ENCODE assay signal across 24 cellular contexts in genomic region chr2:105563000-105563719, GRCh38.
DNase-seq lines count a peak whose midpoint lies in the region; ATAC-seq, FAIRE-seq and TF ChIP-seq lines count a peak whose summit lies in the region.
"Had no signal": no experiment of that assay in that cellular context is flagged by ENCODE, and none has a peak within 500 bp of the region (broad histone marks: within the 10 kb centered on the region; RNA-seq: fewer than 3 reads in every experiment).

No MANE protein-coding gene starts in this region.

- H3K4me2 ChIP-seq in HepG2 (ENCODE audit: low read depth, low read length) (no peak overlapping the region), K562 (ENCODE audit: insufficient read depth, low read length) (no peak overlapping the region), osteoblast (ENCODE audit: insufficient read depth, low read length) (no peak overlapping the region)
- H3K4me2 ChIP-seq: A549 had no signal

- no peak overlapping the region for H3K9ac ChIP-seq in HepG2 (ENCODE audit: insufficient read depth, low read depth, low read length)
- H3K9ac ChIP-seq in K562 (ENCODE audit: insufficient read depth in 1 of 2, low read depth in 2 of 2, low read length in 2 of 2) = peak overlapping the region in 1 of 2 experiments; percentile 48; a peak in 1 of 4 replicates
- H3K9ac ChIP-seq: GM23248 had no signal

- CTCF ChIA-PET in HepG2 (lab: Yijun Ruan, JAX; ENCODE audit: low intra/inter-chr PET ratio, low total read pairs) = no interaction called here
- CTCF ChIA-PET in K562 (lab: Yijun Ruan, JAX; ENCODE audit: low intra/inter-chr PET ratio) = no interaction called here

- H3K9me3 ChIP-seq in HepG2 (ENCODE audit: low read length) (no peaks in the 10 kb centered on the region), right lobe of liver (no peaks in the 10 kb centered on the region), K562 (replicated peaks; ENCODE audit: control insufficient read depth, insufficient read depth, low read depth, low read length) (no peaks in the 10 kb centered on the region), osteoblast (ENCODE audit: low read depth, low read length) (no peaks in the 10 kb centered on the region), BE2C (no peaks in the 10 kb centered on the region)
- H3K9me3 ChIP-seq: A549, HAP-1 had no signal

- H3K4me3 ChIP-seq in HepG2 (replicated peaks in 1 of 3; ENCODE audit: insufficient read depth in 1 of 3, low read depth in 2 of 3, low read length in 3 of 3) = no peak overlapping the region
- H3K4me3 ChIP-seq in right lobe of liver = no peak overlapping the region
- no peak overlapping the region for H3K4me3 ChIP-seq in K562
- H3K4me3 ChIP-seq in osteoblast (ENCODE audit: insufficient read depth, low read length) = no peak overlapping the region
- no peak overlapping the region for H3K4me3 ChIP-seq in BE2C (ENCODE audit: low read depth, low read length)
- H3K4me3 ChIP-seq: A549, GM23248, HAP-1 had no signal

- H3K27me3 ChIP-seq in HepG2 (ENCODE audit: control insufficient read depth in 1 of 2, insufficient read depth in 2 of 2, low read length in 2 of 2) (peaks cover 2 to 29% of the 10 kb centered on the region in 2 experiments; a peak in 4 of 5 replicates), right lobe of liver (no peaks in the 10 kb centered on the region), K562 (ENCODE audit: control insufficient read depth in 2 of 2, insufficient read depth in 2 of 2, low read length in 2 of 2) (peaks cover 57 to 84% of the 10 kb centered on the region in 2 experiments), osteoblast (ENCODE audit: insufficient read depth, low read length) (peaks cover 42% of the 10 kb centered on the region), BE2C (no peaks in the 10 kb centered on the region)

- POLR2A ChIA-PET in HepG2 (lab: Yijun Ruan, JAX) (no interaction called here), K562 (lab: Yijun Ruan, JAX) (interaction anchor here (1.0 kb wide), 1 partner anchor 149 kb away, joined by 3 read pairs; no protein-coding TSS in a partner anchor)

- intact Hi-C loops in HepG2 (cut with micrococcal nuclease; ENCODE audit: unreplicated experiment) = no loop called here
- intact Hi-C loops in right lobe of liver (cut with DNase I) = no loop called here
- intact Hi-C loops in K562 (cut with micrococcal nuclease) = no loop called here

- H2AFZ ChIP-seq in HepG2 (ENCODE audit: low read length) (no peak overlapping the region), K562 (ENCODE audit: low read depth, low read length) (no peak overlapping the region), osteoblast (ENCODE audit: low read length) (no peak overlapping the region)
- H2AFZ ChIP-seq: GM23248 had no signal

- DNase-seq in HepG2 (ENCODE audit: low spot score) (no peak), right lobe of liver (no peak), K562 (ENCODE audit: extremely low read depth in 1 of 4, low spot score in 3 of 4) (no peak), islet precursor cell (peak; percentile 48), osteoblast (ENCODE audit: insufficient read length, low spot score, missing footprints) (peak; percentile 72), HPDE6-E6E7 (ENCODE audit: extremely low spot score) (no peak), BE2C (no peak)
- DNase-seq: 8988T; ACHN; AML-193; C1 segment of cervical spinal cord; Calu3; CD4-positive, alpha-beta memory T cell; COR-L47; DMS53; DMS79 treated with DMSO at 0.1 percent for 48 hours; GF-D8; GM23248; HFFc6 had no signal

- H3K27ac ChIP-seq in HepG2 (ENCODE audit: extremely low read length, insufficient read depth, low read length) (no peak overlapping the region), right lobe of liver (no peak overlapping the region), K562 (ENCODE audit: extremely low read depth, low read depth, low read length) (no peak overlapping the region), osteoblast (ENCODE audit: low read depth, low read length) (no peak overlapping the region)
- H3K27ac ChIP-seq: A549, GM23248 had no signal

- no peaks in the 10 kb centered on the region for H3K36me3 ChIP-seq in HepG2 (replicated peaks in 1 of 2; ENCODE audit: control insufficient read depth in 1 of 2, insufficient read depth in 2 of 2, low read length in 2 of 2)
- H3K36me3 ChIP-seq in right lobe of liver = no peaks in the 10 kb centered on the region
- no peaks in the 10 kb centered on the region for H3K36me3 ChIP-seq in K562 (ENCODE audit: control insufficient read depth, insufficient read depth, low read length)
- H3K36me3 ChIP-seq in osteoblast (ENCODE audit: insufficient read depth, low read length) = no peaks in the 10 kb centered on the region
- no peaks in the 10 kb centered on the region for H3K36me3 ChIP-seq in BE2C
- H3K36me3 ChIP-seq: HAP-1 had no signal

- no peak for TF ChIP-seq POLR2A in HepG2 (IDR thresholded peaks at IDR 0.05; ENCODE audit: insufficient read depth in 1 of 2, low read depth in 2 of 2, low read length in 2 of 2)
- no peak for TF ChIP-seq POLR2A in right lobe of liver (IDR thresholded peaks at IDR 0.05)
- TF ChIP-seq POLR2A in K562 (conservative IDR thresholded peaks at IDR 0.05) = no peak

- ATAC-seq in HepG2 (peak; percentile 48), right lobe of liver (no peak), K562 (0 out of 3 replicates have a peak, but pooled peaks have one; percentile 21), GM21360 (IDR thresholded peaks at IDR 0.05; ENCODE audit: unreplicated experiment) (no peak)

- H3K79me2 ChIP-seq in HepG2 (ENCODE audit: insufficient read depth, low read length) (no peaks in the 10 kb centered on the region), K562 (ENCODE audit: control insufficient read depth, insufficient read depth, low read length) (no peaks in the 10 kb centered on the region), osteoblast (ENCODE audit: insufficient read depth, low read length) (no peaks in the 10 kb centered on the region)

- WGBS in HepG2 (ENCODE audit: low lambda C conversion rate) = 20% methylated on average over 7 of the region's 8 CpGs
- WGBS in right lobe of liver (ENCODE audit: insufficient coverage, low coverage, low lambda C conversion rate, missing lambda C conversion rate) = 54% methylated on average over 6 of the region's 8 CpGs
- WGBS in K562 (ENCODE audit: insufficient coverage, low coverage, missing lambda C conversion rate) = 5% methylated on average over 8 of the region's 8 CpGs

- H3K9me1 ChIP-seq in K562 (ENCODE audit: control insufficient read depth, insufficient read depth, low read length) = no peaks in the 10 kb centered on the region

- no TSS peak for BruUV-seq in HepG2 (replicated peaks; lab: Mats Ljungman, UMichigan)
- BruUV-seq in K562 (replicated peaks; lab: Mats Ljungman, UMichigan) = no TSS peak

- TF ChIP-seq CTCF in HepG2 (CRISPR knock-in tag; IDR thresholded peaks at IDR 0.05) (peak; percentile 18; the same call in 1 of the 2 replicates), right lobe of liver (IDR thresholded peaks at IDR 0.05) (no peak), K562 (IDR thresholded peaks at IDR 0.05 in 2 of 3, conservative IDR thresholded peaks at IDR 0.05 in 1 of 3; ENCODE audit: insufficient read depth in 2 of 3, low read depth in 1 of 3, low read length in 3 of 3) (peak in 2 of 3 experiments; percentile 9; a peak in 1 of 6 replicates), osteoblast (IDR thresholded peaks at IDR 0.05; ENCODE audit: extremely low read depth, low read depth, low read length) (no peak), BE2C (IDR thresholded peaks at IDR 0.05; ENCODE audit: low read depth, low read length) (no peak)

- TF ChIP-seq EP300 in HepG2 (IDR thresholded peaks at IDR 0.05; ENCODE audit: low read depth in 2 of 2, low read length in 2 of 2) (no peak), HepG2 (CRISPR knock-in tag; IDR thresholded peaks at IDR 0.05; ENCODE audit: borderline replicate concordance) (no peak), K562 (IDR thresholded peaks at IDR 0.05; ENCODE audit: low read length) (no peak)

- no peaks in the 10 kb centered on the region for H4K20me1 ChIP-seq in HepG2 (ENCODE audit: insufficient read depth, low read length)
- H4K20me1 ChIP-seq in K562 (replicated peaks; ENCODE audit: control insufficient read depth, insufficient read depth, low read length) = 0 out of 2 replicates have a peak, but pooled peaks cover 3% of the 10 kb centered on the region
- H4K20me1 ChIP-seq in osteoblast (ENCODE audit: insufficient read depth, low read length) = no peaks in the 10 kb centered on the region

- in situ Hi-C loops in HepG2 (cut with HindIII; ENCODE audit: extremely low pct_ligation_motif_present, low pct_unique_long_range_greater_than_20kb) = no loop called here
- in situ Hi-C loops in K562 (cut with MboI) = no loop called here

- TF ChIP-seq RAD21 in HepG2 (CRISPR knock-in tag; IDR thresholded peaks at IDR 0.05) (no peak), K562 (CRISPR knock-in tag; conservative IDR thresholded peaks at IDR 0.05 in 1 of 2, IDR thresholded peaks at IDR 0.05 in 1 of 2) (no peak)

- FAIRE-seq in HepG2 (lab: Jason Lieb, UNC) (no peak), K562 (lab: Jason Lieb, UNC) (no peak)
- FAIRE-seq: A549, GM12891, GM18507 had no signal

- H3K4me1 ChIP-seq in HepG2 (ENCODE audit: insufficient read depth, low read length) = no peaks in the 10 kb centered on the region
- H3K4me1 ChIP-seq in right lobe of liver = no peaks in the 10 kb centered on the region
- no peaks in the 10 kb centered on the region for H3K4me1 ChIP-seq in K562 (replicated peaks in 1 of 2; ENCODE audit: control insufficient read depth in 2 of 2, insufficient read depth in 2 of 2, low read length in 2 of 2)
- peaks cover 6% of the 10 kb centered on the region for H3K4me1 ChIP-seq in osteoblast (ENCODE audit: insufficient read depth, low read length)
- H3K4me1 ChIP-seq in BE2C = no peaks in the 10 kb centered on the region
- H3K4me1 ChIP-seq: A549, HAP-1 had no signal

TF ChIP-seq in HepG2, 621 proteins besides CTCF, POLR2A, EP300 and RAD21 (continues in another document):
- TF ChIP-seq ZNF629 (CRISPR knock-in tag; conservative IDR thresholded peaks at IDR 0.05) (peak; percentile 62), ATF7 (IDR thresholded peaks at IDR 0.05) (peak; percentile 72), ATF7 (CRISPR knock-in tag; IDR thresholded peaks at IDR 0.05) (no peak), DRAP1 (CRISPR knock-in tag; IDR thresholded peaks at IDR 0.05) (no peak), ZNF556 (CRISPR knock-in tag; IDR thresholded peaks at IDR 0.05; ENCODE audit: borderline replicate concordance) (no peak)

Comparison
In these comparisons a context has a peak if more than half of its experiments do, and no peak if none do; other contexts are left out.
1. ATAC-seq: peak in HepG2 (single experiment) and K562 (single experiment); none in right lobe of liver (0 of 4) and GM21360 (single experiment).
2. CTCF ChIP-seq: peak in HepG2 (single experiment) and K562 (2 of 3); none in right lobe of liver (0 of 4), osteoblast (single experiment) and BE2C (single experiment).
3. DNase-seq: peak in islet precursor cell (single experiment) and osteoblast (single experiment); none in HepG2 (single experiment), right lobe of liver (0 of 3), K562 (0 of 4), HPDE6-E6E7 (single experiment) and BE2C (single experiment).
4. Of the 241 proteins assayed by ChIP-seq in both HepG2 and K562: peak only in HepG2: none; only in K562: none; in both: CTCF; in neither: 239; mixed calls (peak in some experiments, not most) for 1.